ENCODE assay signal across 9 cellular contexts in the genomic region with DNA sequence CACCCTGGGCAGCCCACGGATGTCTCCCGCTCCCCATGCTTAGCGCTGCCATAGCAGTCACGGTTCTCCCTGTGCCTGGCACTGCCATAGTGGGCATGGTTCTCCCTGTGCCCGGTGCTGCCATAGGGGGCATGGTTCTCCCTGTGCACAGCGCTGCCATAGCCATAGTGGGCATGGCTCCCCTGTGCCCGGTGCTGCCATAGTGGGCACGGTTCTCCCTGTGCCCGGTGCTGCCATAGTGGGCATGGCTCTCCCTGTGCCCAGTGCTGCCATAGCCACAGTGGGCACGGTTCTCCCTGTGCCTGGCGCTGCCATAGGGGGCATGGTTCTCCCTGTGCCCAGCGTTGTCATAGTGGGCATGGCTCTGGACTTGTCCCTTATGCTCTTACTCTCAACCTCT.
"Had no signal": no experiment of that assay in that cellular context is flagged by ENCODE, and none has a peak within 500 bp of the region (broad histone marks: within the 10 kb centered on the region; RNA-seq: fewer than 3 reads in every experiment).

No MANE protein-coding gene starts in this region.

- H3K27ac ChIP-seq: ovary had no signal

- H3K4me3 Mint-ChIP-seq: activated naive CD8-positive, alpha-beta T cell; natural killer cell treated with Interleukin-12 subunit alpha and Interleukin-12 subunit beta and Interleukin-15 and Interleukin-18, amount 100 ng/mL, for 72 hours had no signal

- H3K27me3 ChIP-seq: breast epithelium, ovary, thyroid gland had no signal

- H3K9me3 Mint-ChIP-seq: natural killer cell treated with Interleukin-12 subunit alpha and Interleukin-12 subunit beta and Interleukin-15 and Interleukin-18, amount 100 ng/mL, for 72 hours had no signal

- DNase-seq: foreskin melanocyte; mammary epithelial cell; ovary; stimulated activated CD4-positive, alpha-beta T cell treated with anti-CD3 and anti-CD28 coated beads, Interleukin-4, amount 100 ng/mL, for 4 hours; T-helper 2 cell; thyroid gland had no signal

- H3K9me3 ChIP-seq: breast epithelium, ovary, thyroid gland had no signal

- H3K36me3 ChIP-seq: breast epithelium, ovary, thyroid gland had no signal

- H3K36me3 Mint-ChIP-seq: activated naive CD8-positive, alpha-beta T cell; natural killer cell treated with Interleukin-12 subunit alpha and Interleukin-12 subunit beta and Interleukin-15 and Interleukin-18, amount 100 ng/mL, for 72 hours had no signal

- H3K4me3 ChIP-seq: breast epithelium, ovary, thyroid gland had no signal

- ATAC-seq: natural killer cell treated with Interleukin-12 subunit alpha and Interleukin-12 subunit beta and Interleukin-15 and Interleukin-18, amount 100 ng/mL, for 72 hours had no signal

- H3K27me3 Mint-ChIP-seq: activated naive CD8-positive, alpha-beta T cell; natural killer cell treated with Interleukin-12 subunit alpha and Interleukin-12 subunit beta and Interleukin-15 and Interleukin-18, amount 100 ng/mL, for 72 hours had no signal

- H3K27ac Mint-ChIP-seq: activated naive CD8-positive, alpha-beta T cell had no signal
